In the genomic region with DNA sequence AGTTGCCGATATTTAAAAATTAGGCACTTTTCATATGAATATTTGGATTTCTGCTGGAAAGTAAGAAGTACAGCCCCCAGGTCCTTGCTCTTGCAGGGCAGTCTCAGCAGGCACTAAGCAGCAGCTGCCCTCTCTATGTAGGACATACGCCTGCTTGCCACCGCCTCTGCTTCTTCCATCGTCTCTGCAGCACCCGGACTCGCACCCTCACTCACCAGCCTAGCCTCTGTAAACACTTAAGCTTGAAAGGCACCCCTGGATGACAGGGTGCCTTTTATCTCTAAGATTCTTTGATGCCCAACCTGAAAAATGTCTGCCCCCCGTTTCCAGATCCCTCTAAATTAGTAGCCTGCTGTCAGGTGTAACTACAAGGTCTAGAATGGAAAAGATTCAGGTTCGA, we compare ENCODE assay signal across 20 cellular contexts. TPM values are rescaled to one million over a fixed set of nuclear protein-coding genes. Genes with fewer than 3 reads are reported as not detected.
"Had no signal": no experiment of that assay in that cellular context is flagged by ENCODE, and none has a peak within 500 bp of the region (broad histone marks: within the 10 kb centered on the region; RNA-seq: fewer than 3 reads in every experiment).

No MANE protein-coding gene starts in this region.

- H3K4me1 ChIP-seq: SJSA1 had no signal

- H3K4me3 ChIP-seq: adrenal gland, cardiac muscle cell, esophagus squamous epithelium, left ventricle myocardium inferior, mucosa of descending colon, SJSA1 had no signal

- DNase-seq: activated CD4-positive, alpha-beta T cell treated with anti-CD3 and anti-CD28 coated beads, Interleukin-2, amount 50 U/mL, for 4 hours; esophagus squamous epithelium; hypothalamus; kidney; left ventricle myocardium inferior; naive thymus-derived CD4-positive, alpha-beta T cell; retina; stimulated activated CD4-positive, alpha-beta T cell treated with anti-CD3 and anti-CD28 coated beads, Interleukin-4, amount 100 ng/mL, for 24 hours; stimulated activated naive CD8-positive, alpha-beta T cell treated with anti-CD3 and anti-CD28 coated beads, Interleukin-15, Interleukin-2, amounts not matched to agents 100 U/mL and 50 U/mL, for 24 hours; SW 1271; T-helper 9 cell; trophoblast cell had no signal

- H3K27ac ChIP-seq: adrenal gland, cardiac muscle cell, esophagus squamous epithelium, left ventricle myocardium inferior, SJSA1 had no signal

- H3K9me3 ChIP-seq: adrenal gland, esophagus squamous epithelium, left ventricle myocardium inferior, mucosa of descending colon, SJSA1 had no signal

- H3K27me3 ChIP-seq: adrenal gland, cardiac muscle cell, esophagus squamous epithelium, SJSA1 had no signal

- ATAC-seq: activated CD4-positive, CD25-positive, alpha-beta regulatory T cell treated with anti-CD3 and anti-CD28 coated beads, Interleukin-2, amount 50 U/mL, for 24 hours; mucosa of descending colon; naive thymus-derived CD4-positive, alpha-beta T cell; stimulated activated naive CD8-positive, alpha-beta T cell treated with anti-CD3 and anti-CD28 coated beads, Interleukin-15, Interleukin-2, amounts not matched to agents 100 U/mL and 50 U/mL, for 24 hours had no signal

- H3K27me3 Mint-ChIP-seq: naive thymus-derived CD4-positive, alpha-beta T cell had no signal

RNA-seq across cellular contexts. Expression of a gene that starts 48.0 kb away (rescaled TPM):
- total RNA-seq: adrenal gland; cardiac muscle cell; esophagus squamous epithelium; fibroblast of villous mesenchyme; glomerular endothelial cell; kidney; mucosa of descending colon; naive thymus-derived CD4-positive, alpha-beta T cell; SJSA1; skeletal muscle tissue had no signal
